9 cellular contexts compared by ENCODE assay signal in the genomic region with DNA sequence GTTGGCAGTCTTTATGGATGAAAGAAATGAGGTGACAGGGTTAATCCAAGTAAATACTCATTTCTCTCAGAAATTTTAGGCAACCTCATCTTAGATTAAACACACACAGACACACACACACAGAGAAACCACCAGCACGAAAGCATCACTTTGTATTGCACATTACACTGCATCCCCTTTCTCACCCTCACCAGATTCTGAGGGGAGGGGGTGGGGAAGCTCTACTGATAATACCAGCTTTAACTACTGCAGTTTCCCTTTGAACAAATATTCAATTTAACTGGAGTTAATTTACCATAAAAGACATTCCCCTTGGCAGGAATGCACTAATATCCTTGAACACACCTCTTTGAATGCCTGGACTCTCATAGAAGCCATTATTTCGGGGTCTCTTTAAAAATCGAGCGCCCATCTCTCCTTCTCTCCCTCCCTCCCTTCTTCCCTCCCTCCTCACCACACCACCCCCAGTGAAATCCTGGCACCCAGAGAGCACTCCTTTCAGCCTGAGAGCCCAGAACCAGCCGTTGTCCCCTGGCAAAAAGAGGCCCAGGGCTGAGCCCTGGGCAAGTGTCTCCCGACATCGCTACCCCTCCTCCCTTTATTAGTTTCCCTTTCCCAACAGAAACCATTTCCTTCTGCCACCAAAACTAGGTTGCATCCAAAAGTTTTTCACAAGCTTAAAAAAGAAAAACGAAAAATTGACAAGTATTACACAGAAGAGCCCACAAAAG. TPM values are rescaled to one million over a fixed set of nuclear protein-coding genes. Genes with fewer than 3 reads are reported as not detected.
DNase-seq lines count a peak whose midpoint lies in the region; ATAC-seq and TF ChIP-seq lines count a peak whose summit lies in the region.
"Had no signal": no experiment of that assay in that cellular context is flagged by ENCODE, and none has a peak within 500 bp of the region (broad histone marks: within the 10 kb centered on the region; RNA-seq: fewer than 3 reads in every experiment).

No MANE protein-coding gene starts in this region.

- no peak overlapping the region for H3K27ac Mint-ChIP-seq in activated CD4-positive, alpha-beta T cell treated with anti-CD3 and anti-CD28 coated beads, Interleukin-2, amount 10 ng/mL, durations not matched to agents 24 days and 14 days
- H3K27ac Mint-ChIP-seq in activated CD4-positive, alpha-beta T cell treated with anti-CD3 and anti-CD28 coated beads for 36 hours = no peak overlapping the region
- H3K27ac Mint-ChIP-seq: CD4-positive, CD25-positive, alpha-beta regulatory T cell had no signal

- H3K9me3 ChIP-seq in lung (ENCODE audit: control insufficient read depth in 2 of 2, insufficient read depth in 1 of 2, low read length in 1 of 2) = peaks cover 0 to 2% of the 10 kb centered on the region in 2 donors
- no peaks in the 10 kb centered on the region for H3K9me3 ChIP-seq in tibial artery

- no peak for DNase-seq in activated CD4-positive, alpha-beta T cell treated with anti-CD3 and anti-CD28 coated beads, Interleukin-2, amount 10 ng/mL, durations not matched to agents 24 days and 14 days
- DNase-seq in activated CD4-positive, alpha-beta T cell treated with anti-CD3 and anti-CD28 coated beads for 36 hours = no peak
- DNase-seq in cardiac fibroblast (ENCODE audit: low read depth in 2 of 2) (peak in 1 of 2 donors; percentile 28), lung (ENCODE audit: low spot score) (no peak), tibial artery (peak in 1 of 2 donors; percentile 76), GM10266 (ENCODE audit: extremely low spot score) (no peak), NCI-H1105 (lab: John Stamatoyannopoulos, UW) (no peak), ecto neural progenitor cell (ENCODE audit: low spot score) (no peak)
- DNase-seq: CD4-positive, CD25-positive, alpha-beta regulatory T cell had no signal

- H3K9me3 Mint-ChIP-seq in activated CD4-positive, alpha-beta T cell treated with anti-CD3 and anti-CD28 coated beads, Interleukin-2, amount 10 ng/mL, durations not matched to agents 24 days and 14 days = no peaks in the 10 kb centered on the region
- H3K9me3 Mint-ChIP-seq in activated CD4-positive, alpha-beta T cell treated with anti-CD3 and anti-CD28 coated beads for 36 hours (ENCODE audit: low read depth) = no peaks in the 10 kb centered on the region

- ATAC-seq in activated CD4-positive, alpha-beta T cell treated with anti-CD3 and anti-CD28 coated beads for 36 hours = no peak
- ATAC-seq in lung (ENCODE audit: insufficient read depth, low FRiP score) = no peak

- intact Hi-C loops in activated CD4-positive, alpha-beta T cell treated with anti-CD3 and anti-CD28 coated beads, Interleukin-2, amount 10 ng/mL, durations not matched to agents 24 days and 14 days (cut with micrococcal nuclease) = no loop called here
- intact Hi-C loops in activated CD4-positive, alpha-beta T cell treated with anti-CD3 and anti-CD28 coated beads for 36 hours (cut with DNase I, micrococcal nuclease) = no loop called here
- intact Hi-C loops in tibial artery (cut with DNase I; ENCODE audit: low total_unique reads) = loop anchor here (10.0 kb wide), 2 partner anchors 222 to 292 kb away; no protein-coding TSS in a partner anchor

- peaks cover 3 to 8% of the 10 kb centered on the region in 2 donors for H3K4me1 ChIP-seq in lung (ENCODE audit: control insufficient read depth in 2 of 2, insufficient read depth in 2 of 2, low read length in 2 of 2)
- peaks cover 0 to 44% (median 20%) of the 10 kb centered on the region in 4 donors for H3K4me1 ChIP-seq in tibial artery

- TF ChIP-seq CTCF in cardiac fibroblast (IDR thresholded peaks at IDR 0.05; ENCODE audit: low read depth, low read length) = no peak
- no peak for TF ChIP-seq CTCF in lung (IDR thresholded peaks at IDR 0.05; ENCODE audit: control extremely low read depth, extremely low read depth)
- TF ChIP-seq CTCF in tibial artery (IDR thresholded peaks at IDR 0.05) = no peak
- TF ChIP-seq CTCF in GM10266 (IDR thresholded peaks at IDR 0.05; ENCODE audit: control insufficient read depth, insufficient read depth, low read depth, missing control alignments) = no peak

- H3K27me3 Mint-ChIP-seq in activated CD4-positive, alpha-beta T cell treated with anti-CD3 and anti-CD28 coated beads, Interleukin-2, amount 10 ng/mL, durations not matched to agents 24 days and 14 days = peaks cover 71% of the 10 kb centered on the region
- H3K27me3 Mint-ChIP-seq in activated CD4-positive, alpha-beta T cell treated with anti-CD3 and anti-CD28 coated beads for 36 hours = peaks cover 62% of the 10 kb centered on the region

- peaks cover 9% of the 10 kb centered on the region for H3K36me3 Mint-ChIP-seq in activated CD4-positive, alpha-beta T cell treated with anti-CD3 and anti-CD28 coated beads, Interleukin-2, amount 10 ng/mL, durations not matched to agents 24 days and 14 days (ENCODE audit: low read depth)
- H3K36me3 Mint-ChIP-seq in activated CD4-positive, alpha-beta T cell treated with anti-CD3 and anti-CD28 coated beads for 36 hours (ENCODE audit: low read depth) = no peaks in the 10 kb centered on the region

- peaks cover 25% of the 10 kb centered on the region for H3K4me1 Mint-ChIP-seq in activated CD4-positive, alpha-beta T cell treated with anti-CD3 and anti-CD28 coated beads, Interleukin-2, amount 10 ng/mL, durations not matched to agents 24 days and 14 days
- H3K4me1 Mint-ChIP-seq in activated CD4-positive, alpha-beta T cell treated with anti-CD3 and anti-CD28 coated beads for 36 hours = peaks cover 30% of the 10 kb centered on the region

- 48 to 71% methylated on average over 8 of the region's 8 CpGs for WGBS in lung, 2 donors

- H3K36me3 ChIP-seq in lung (ENCODE audit: control insufficient read depth in 2 of 2, insufficient read depth in 2 of 2, low read length in 2 of 2) = no peaks in the 10 kb centered on the region
- no peaks in the 10 kb centered on the region for H3K36me3 ChIP-seq in tibial artery

- CTCF ChIA-PET in activated CD4-positive, alpha-beta T cell treated with anti-CD3 and anti-CD28 coated beads for 36 hours (lab: Charles Lee) = no interaction called here

- H3K4me3 Mint-ChIP-seq in activated CD4-positive, alpha-beta T cell treated with anti-CD3 and anti-CD28 coated beads, Interleukin-2, amount 10 ng/mL, durations not matched to agents 24 days and 14 days = peak overlapping the region; percentile 32
- no peak overlapping the region for H3K4me3 Mint-ChIP-seq in activated CD4-positive, alpha-beta T cell treated with anti-CD3 and anti-CD28 coated beads for 36 hours

- POLR2A ChIA-PET in activated CD4-positive, alpha-beta T cell treated with anti-CD3 and anti-CD28 coated beads for 36 hours (lab: Charles Lee) = no interaction called here

- H3K4me3 ChIP-seq in cardiac fibroblast (replicated peaks in 1 of 2; ENCODE audit: low read depth in 2 of 2, low read length in 2 of 2) (peak overlapping the region; percentile 61 to 66), lung (no peak overlapping the region), tibial artery (peak overlapping the region; percentile 95 to 96)

- H3K27me3 ChIP-seq in lung (ENCODE audit: control insufficient read depth, insufficient read depth) = no peaks in the 10 kb centered on the region
- H3K27me3 ChIP-seq in tibial artery = no peaks in the 10 kb centered on the region

- H3K27ac ChIP-seq in lung (ENCODE audit: low read depth in 1 of 2, low read length in 1 of 2) (peak overlapping the region; percentile 91 to 97), tibial artery (peak overlapping the region; percentile 99 to 100)

RNA-seq across cellular contexts. Expression of gene NFIB, which starts 2.8 kb away (rescaled TPM):
- not detected in 2 replicates for total RNA-seq in activated CD4-positive, alpha-beta T cell treated with anti-CD3 and anti-CD28 coated beads, Interleukin-2, amount 10 ng/mL, durations not matched to agents 24 days and 14 days
- total RNA-seq in activated CD4-positive, alpha-beta T cell treated with anti-CD3 and anti-CD28 coated beads for 36 hours = not detected
- total RNA-seq in lung = 100 to 1,000 TPM in 1 of 2 donors, 10 to 100 TPM in 1; 89.2 to 189 TPM
- 10 to 100 TPM in 1 of 2 donors, 1 to 10 TPM in 1; 7.3 to 12.7 TPM for polyA plus RNA-seq in lung
- polyA plus RNA-seq: CD4-positive, CD25-positive, alpha-beta regulatory T cell had no signal

Comparison
In these comparisons a context has a peak if more than half of its experiments do, and no peak if none do; other contexts are left out.
1. RNA of gene NFIB, which starts 2.8 kb away (total RNA-seq): 89.2 to 189 TPM in lung; not detected in activated CD4-positive, alpha-beta T cell treated with anti-CD3 and anti-CD28 coated beads for 36 hours and not detected in activated CD4-positive, alpha-beta T cell treated with anti-CD3 and anti-CD28 coated beads, Interleukin-2, amount 10 ng/mL, durations not matched to agents 24 days and 14 days; every median in the first group is over 10 times any median in the second.